Comparison of ENCODE assay signal across 17 cellular contexts in the genomic region with DNA sequence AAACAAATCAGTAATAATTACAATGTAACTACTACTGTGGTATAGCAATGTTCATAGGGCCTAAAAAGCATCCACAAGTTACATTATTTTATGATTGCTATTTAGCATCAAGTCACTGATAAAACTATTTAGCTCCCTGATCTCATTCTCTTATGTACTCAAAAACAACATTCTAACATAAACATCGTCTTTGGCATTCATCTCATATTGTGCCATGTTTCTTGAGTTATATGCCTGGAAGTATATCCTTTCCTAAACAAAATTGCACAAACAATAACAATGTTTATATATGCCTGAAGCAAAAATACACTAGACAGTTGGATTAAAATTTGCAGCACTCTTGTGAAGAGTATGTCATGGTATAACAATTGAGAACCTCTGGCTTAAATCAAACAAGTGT. TPM values are rescaled to one million over a fixed set of nuclear protein-coding genes. Genes with fewer than 3 reads are reported as not detected.
DNase-seq lines count a peak whose midpoint lies in the region; ATAC-seq, FAIRE-seq and TF ChIP-seq lines count a peak whose summit lies in the region.
"Had no signal": no experiment of that assay in that cellular context is flagged by ENCODE, and none has a peak within 500 bp of the region (broad histone marks: within the 10 kb centered on the region; RNA-seq: fewer than 3 reads in every experiment).

No MANE protein-coding gene starts in this region.

- in situ Hi-C loops in Panc1 (cut with HindIII; ENCODE audit: low pct_unique_long_range_greater_than_20kb, low sequenced_read_pairs), result no loop called here

- H3K4me3 ChIP-seq in A549, result no peak overlapping the region
- no peak overlapping the region for H3K4me3 ChIP-seq in Panc1 (ENCODE audit: low read depth in 2 of 2, low read length in 2 of 2)
- H3K4me3 ChIP-seq in spleen, result no peak overlapping the region
- H3K4me3 ChIP-seq in suprapubic skin, result no peak overlapping the region
- H3K4me3 ChIP-seq: K562 had no signal

- TF ChIP-seq POLR2A in A549 (IDR thresholded peaks at IDR 0.05; ENCODE audit: low read length), result no peak
- no peak for TF ChIP-seq POLR2A in spleen (IDR thresholded peaks at IDR 0.05)
- TF ChIP-seq POLR2A in suprapubic skin (IDR thresholded peaks at IDR 0.05), result no peak

- peaks cover 37% of the 10 kb centered on the region for H3K4me1 ChIP-seq in A549
- H3K4me1 ChIP-seq in Panc1 (ENCODE audit: control insufficient read depth, insufficient read depth, low read length), result no peaks in the 10 kb centered on the region; the same call in 1 of the 2 replicates
- H3K4me1 ChIP-seq in spleen, result no peaks in the 10 kb centered on the region
- no peaks in the 10 kb centered on the region for H3K4me1 ChIP-seq in suprapubic skin
- H3K4me1 ChIP-seq: BE2C had no signal

- POLR2A ChIA-PET in A549 (lab: Yijun Ruan, JAX), result no interaction called here
- POLR2A ChIA-PET in Panc1 (lab: Charles Lee), result no interaction called here

- H3K36me3 ChIP-seq in Panc1 (ENCODE audit: control insufficient read depth, insufficient read depth, low read length) (no peaks in the 10 kb centered on the region), spleen (no peaks in the 10 kb centered on the region), suprapubic skin (no peaks in the 10 kb centered on the region)
- H3K36me3 ChIP-seq: BE2C had no signal

- FAIRE-seq in A549 (lab: Jason Lieb, UNC), result no peak
- FAIRE-seq in G401.6 (lab: Jason Lieb, UNC), result peak; percentile 63
- FAIRE-seq: GM18507, K562 had no signal

- DNase-seq in A549 (ENCODE audit: low read depth in 1 of 2, low spot score in 1 of 2) (no peak), Panc1 (ENCODE audit: low read depth, low spot score) (no peak), iris pigment epithelial cell (ENCODE audit: low read depth) (peak; percentile 5), spleen (no peak), suprapubic skin (ENCODE audit: low spot score in 2 of 2) (no peak)
- DNase-seq: 8988T; BE2C; CD4-positive, alpha-beta memory T cell; DMS53; HCEC 1CT had no signal

- ATAC-seq in A549 (no peak), Panc1 (no peak), HG03025 (IDR thresholded peaks at IDR 0.05; ENCODE audit: low FRiP score, unreplicated experiment) (no peak)
- ATAC-seq: K562 had no signal

- no peak for TF ChIP-seq RAD21 in A549 (conservative IDR thresholded peaks at IDR 0.05 in 1 of 2, IDR thresholded peaks at IDR 0.05 in 1 of 2)

- no TSS peak for BruUV-seq in Panc1 (replicated peaks; lab: Mats Ljungman, UMichigan)

- intact Hi-C loops in Panc1 (cut with micrococcal nuclease; ENCODE audit: unreplicated experiment), result no loop called here
- intact Hi-C loops in spleen (cut with DNase I; ENCODE audit: low total_unique reads), result loop anchor here (10.0 kb wide), 1 partner anchor 270 kb away; the partner anchor contains the start of gene RNF215

- no peaks in the 10 kb centered on the region for H3K27me3 ChIP-seq in Panc1 (ENCODE audit: control insufficient read depth, insufficient read depth, low read length)
- no peaks in the 10 kb centered on the region for H3K27me3 ChIP-seq in spleen (replicated peaks in 1 of 7)
- no peaks in the 10 kb centered on the region for H3K27me3 ChIP-seq in suprapubic skin
- H3K27me3 ChIP-seq: BE2C had no signal

- 44% methylated on average over 1 of the region's 1 CpG for WGBS in A549 (ENCODE audit: missing lambda C conversion rate)
- 85 to 100% (median 90%) methylated on average over 1 of the region's 1 CpG for WGBS in spleen, 5 donors
- WGBS in suprapubic skin, result 82% methylated on average over 1 of the region's 1 CpG

- TF ChIP-seq CTCF in A549 (IDR thresholded peaks at IDR 0.05) (no peak), Panc1 (IDR thresholded peaks at IDR 0.05) (no peak), spleen (IDR thresholded peaks at IDR 0.05 in 8 of 11, conservative IDR thresholded peaks at IDR 0.05 in 3 of 11) (no peak), suprapubic skin (IDR thresholded peaks at IDR 0.05) (no peak)

- TF ChIP-seq EP300 in A549 (IDR thresholded peaks at IDR 0.05), result no peak
- TF ChIP-seq EP300 in suprapubic skin (IDR thresholded peaks at IDR 0.05), result no peak

- no peaks in the 10 kb centered on the region for H3K9me3 ChIP-seq in A549
- H3K9me3 ChIP-seq in Panc1 (ENCODE audit: control insufficient read depth, insufficient read depth, low read depth, low read length), result no peaks in the 10 kb centered on the region
- H3K9me3 ChIP-seq in spleen, result no peaks in the 10 kb centered on the region
- H3K9me3 ChIP-seq in suprapubic skin, result no peaks in the 10 kb centered on the region
- H3K9me3 ChIP-seq: BE2C had no signal

- no peak overlapping the region for H3K4me2 ChIP-seq in A549

- CTCF ChIA-PET in A549 (lab: Yijun Ruan, JAX), result interaction anchor here (0.9 to 1.3 kb wide), 3 partner anchors 9 to 173 kb away, joined by 3 to 5 read pairs (median 4); no protein-coding TSS in a partner anchor
- CTCF ChIA-PET in Panc1 (lab: Charles Lee), result no interaction called here

- H3K27ac ChIP-seq in A549 (peak overlapping the region; percentile 47 to 77; a peak in 5 of 6 replicates), Panc1 (ENCODE audit: low read length) (peak overlapping the region; percentile 35), spleen (no peak overlapping the region), suprapubic skin (no peak overlapping the region)
- H3K27ac ChIP-seq: C4-2B, HL-60 had no signal

TF ChIP-seq in A549, 52 proteins besides CTCF, POLR2A, EP300 and RAD21:
- TF ChIP-seq E2F6 (IDR thresholded peaks at IDR 0.05; ENCODE audit: borderline replicate concordance, low read depth) (no peak), ATOH8 (CRISPR knock-in tag; IDR thresholded peaks at IDR 0.05; ENCODE audit: low read depth) (no peak), ZC3H11A (IDR thresholded peaks at IDR 0.05) (no peak), PHF8 (IDR thresholded peaks at IDR 0.05; ENCODE audit: borderline replicate concordance, low read depth) (no peak), HES2 (IDR thresholded peaks at IDR 0.05) (no peak)
- TF ChIP-seq, protein P1, sequence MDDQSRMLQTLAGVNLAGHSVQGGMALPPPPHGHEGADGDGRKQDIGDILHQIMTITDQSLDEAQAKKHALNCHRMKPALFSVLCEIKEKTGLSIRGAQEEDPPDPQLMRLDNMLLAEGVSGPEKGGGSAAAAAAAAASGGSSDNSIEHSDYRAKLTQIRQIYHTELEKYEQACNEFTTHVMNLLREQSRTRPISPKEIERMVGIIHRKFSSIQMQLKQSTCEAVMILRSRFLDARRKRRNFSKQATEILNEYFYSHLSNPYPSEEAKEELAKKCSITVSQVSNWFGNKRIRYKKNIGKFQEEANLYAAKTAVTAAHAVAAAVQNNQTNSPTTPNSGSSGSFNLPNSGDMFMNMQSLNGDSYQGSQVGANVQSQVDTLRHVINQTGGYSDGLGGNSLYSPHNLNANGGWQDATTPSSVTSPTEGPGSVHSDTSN (IDR thresholded peaks at IDR 0.05), result no peak
TF ChIP-seq in A549: peak in this region for 0.

RNA-seq across cellular contexts. Expression of gene HORMAD2, which starts 34.1 kb away (rescaled TPM):
- polyA plus RNA-seq in A549 (2011; rRNA removed) (not detected in 2 replicates), A549 (2017; fragmentation: RNase III; extraction: RNeasy Plus Mini Kit Qiagen cat#74134 plus additional on column Dnase treatment) (not detected in 3 replicates), spleen (not detected)
- not detected in 2 replicates for polyA plus RNA-seq in A549 (2012; cell fraction: cytosol; rRNA removed)
- polyA plus RNA-seq in A549 (2012; cell fraction: nucleus; rRNA removed), result not detected in 2 replicates
- polyA minus RNA-seq in A549 (2011; rRNA and poly(A)+ RNA removed), result not detected in 2 replicates
- total RNA-seq in Panc1 (2021; ENCODE audit: unreplicated experiment) (not detected), spleen (not detected), suprapubic skin (not detected)
- not detected for polyA plus RNA-seq in Panc1 (2012; ENCODE audit: insufficient read length)
- total RNA-seq: CD4-positive, alpha-beta memory T cell; H4; K562 had no signal
- polyA plus RNA-seq: CD4-positive, alpha-beta memory T cell; K562 had no signal

Comparison
In these comparisons a context has a peak if more than half of its experiments do, and no peak if none do; other contexts are left out.
1. H3K27ac ChIP-seq: peak in A549 (2 of 2) and Panc1 (single experiment); none in spleen (0 of 8) and suprapubic skin (single experiment).